10 cellular contexts compared by ENCODE assay signal in the genomic region with DNA sequence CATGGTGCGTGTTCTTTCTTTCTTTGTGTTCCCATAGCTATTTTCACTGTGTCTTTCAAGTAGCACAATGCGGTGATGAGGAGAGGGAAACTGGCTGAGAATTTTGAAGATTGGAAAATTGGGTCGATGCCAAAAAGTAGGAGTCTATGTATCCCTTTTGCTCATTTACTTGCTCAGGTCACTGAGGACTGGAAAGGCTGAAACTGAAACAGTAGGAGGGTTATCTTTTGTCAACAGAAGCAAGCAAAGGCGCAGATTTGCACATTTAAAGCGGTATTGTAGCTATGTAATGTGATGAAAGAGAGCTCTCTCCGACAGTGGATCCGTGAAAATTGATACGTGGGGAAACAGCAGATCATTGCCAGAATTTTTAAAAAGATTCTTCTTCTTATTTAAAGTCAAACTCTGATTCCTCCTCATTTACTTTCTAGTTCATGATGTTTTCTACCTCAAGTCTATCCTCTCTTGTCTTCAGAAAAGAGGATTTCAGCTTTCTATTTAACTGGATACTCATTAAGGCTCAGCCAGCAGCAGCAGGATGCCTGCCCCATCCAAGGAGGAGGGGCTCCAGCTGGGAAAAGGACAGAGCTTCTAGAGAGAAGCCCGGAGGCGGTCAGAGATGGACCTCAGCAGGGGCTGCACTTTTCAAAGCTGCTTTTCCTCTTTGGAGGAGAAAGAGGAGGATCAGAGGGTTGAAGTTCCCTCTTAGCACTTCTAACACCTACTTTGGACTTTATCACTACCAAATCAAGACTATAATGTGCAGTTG. TPM values are rescaled to one million over a fixed set of nuclear protein-coding genes. Genes with fewer than 3 reads are reported as not detected.
DNase-seq lines count a peak whose midpoint lies in the region; ATAC-seq and TF ChIP-seq lines count a peak whose summit lies in the region.
"Had no signal": no experiment of that assay in that cellular context is flagged by ENCODE, and none has a peak within 500 bp of the region (broad histone marks: within the 10 kb centered on the region; RNA-seq: fewer than 3 reads in every experiment).

No MANE protein-coding gene starts in this region.

- H3K9ac ChIP-seq in iPS-20b (ENCODE audit: low read depth, low read length) (peak overlapping the region; percentile 50; the same call in 1 of the 2 replicates), smooth muscle cell (ENCODE audit: low read depth) (no peak overlapping the region)

- H3K4me1 ChIP-seq in iPS-20b (ENCODE audit: insufficient read depth, low read length) = peaks cover 30% of the 10 kb centered on the region
- H3K4me1 ChIP-seq in smooth muscle cell (ENCODE audit: low read depth) = peaks cover 11% of the 10 kb centered on the region

- no peak overlapping the region for H3K4me3 Mint-ChIP-seq in immature natural killer cell
- H3K4me3 Mint-ChIP-seq: stimulated activated effector memory CD8-positive, alpha-beta T cell treated with anti-CD3 and anti-CD28 coated beads, Interleukin-12 subunit alpha, Interleukin-12 subunit beta, amount 100 ng/mL, for 72 hours had no signal

- no peak overlapping the region for H3K27ac Mint-ChIP-seq in immature natural killer cell
- H3K27ac Mint-ChIP-seq: stimulated activated effector memory CD8-positive, alpha-beta T cell treated with anti-CD3 and anti-CD28 coated beads, Interleukin-12 subunit alpha, Interleukin-12 subunit beta, amount 100 ng/mL, for 72 hours had no signal

- H3K4me2 ChIP-seq in smooth muscle cell = peak overlapping the region; percentile 80

- peak overlapping the region; percentile 56 for H2AFZ ChIP-seq in smooth muscle cell (ENCODE audit: low read depth)

- H3K4me1 Mint-ChIP-seq in immature natural killer cell = no peaks in the 10 kb centered on the region
- H3K4me1 Mint-ChIP-seq: stimulated activated effector memory CD8-positive, alpha-beta T cell treated with anti-CD3 and anti-CD28 coated beads, Interleukin-12 subunit alpha, Interleukin-12 subunit beta, amount 100 ng/mL, for 72 hours had no signal

- WGBS in smooth muscle cell (ENCODE audit: low lambda C conversion rate) = 6% methylated on average over 10 of the region's 10 CpGs

- no peaks in the 10 kb centered on the region for H3K36me3 ChIP-seq in iPS-20b (ENCODE audit: insufficient read depth, low read depth, low read length)
- H3K36me3 ChIP-seq in smooth muscle cell (ENCODE audit: low read depth) = no peaks in the 10 kb centered on the region

- TF ChIP-seq CTCF in smooth muscle cell (IDR thresholded peaks at IDR 0.05; ENCODE audit: borderline replicate concordance, insufficient read depth, poor library complexity, severe bottlenecking) = no peak

- H3F3A ChIP-seq in smooth muscle cell (ENCODE audit: low read depth) = no peaks in the 10 kb centered on the region

- ATAC-seq in HG03045 (IDR thresholded peaks at IDR 0.05; ENCODE audit: unreplicated experiment) (no peak), HG02981 (IDR thresholded peaks at IDR 0.05; ENCODE audit: unreplicated experiment) (no peak)
- ATAC-seq: stimulated activated effector memory CD8-positive, alpha-beta T cell treated with anti-CD3 and anti-CD28 coated beads, Interleukin-12 subunit alpha, Interleukin-12 subunit beta, amount 100 ng/mL, for 72 hours had no signal

- H3K9me3 ChIP-seq in iPS-20b (ENCODE audit: insufficient read depth, low read depth, low read length) (no peaks in the 10 kb centered on the region), smooth muscle cell (replicated peaks; ENCODE audit: low read depth) (no peaks in the 10 kb centered on the region)

- H3K27me3 Mint-ChIP-seq in immature natural killer cell (ENCODE audit: low read depth in 3 of 3) = peaks cover 0 to 6% (median 1%) of the 10 kb centered on the region in 3 donors

- H3K79me2 ChIP-seq in smooth muscle cell (ENCODE audit: low read depth) = no peaks in the 10 kb centered on the region

- DNase-seq in M059J (ENCODE audit: low read depth) = peak; percentile 44
- peak; percentile 54 for DNase-seq in astrocyte of the hippocampus (ENCODE audit: low read depth, low spot score)
- DNase-seq in smooth muscle cell (lab: John Stamatoyannopoulos, UW; ENCODE audit: unreplicated experiment) = no peak
- no peak for DNase-seq in immature natural killer cell
- no peak for DNase-seq in LoVo (ENCODE audit: low spot score)
- DNase-seq: activated naive CD4-positive, alpha-beta T cell treated with anti-CD3 and anti-CD28 coated beads, Interleukin-2, amount 50 U/mL, for 16 hours had no signal

- peak overlapping the region; percentile 57 for H3K4me3 ChIP-seq in iPS-20b (ENCODE audit: low read length)
- H3K4me3 ChIP-seq in smooth muscle cell = peak overlapping the region; percentile 34

- H3K27me3 ChIP-seq in iPS-20b (ENCODE audit: insufficient read depth, low read length) (no peaks in the 10 kb centered on the region), smooth muscle cell (ENCODE audit: low read depth) (no peaks in the 10 kb centered on the region)

- no peak overlapping the region for H3K27ac ChIP-seq in iPS-20b (ENCODE audit: low read length)
- H3K27ac ChIP-seq in smooth muscle cell (ENCODE audit: low read depth) = no peak overlapping the region

- H3K9me3 Mint-ChIP-seq in immature natural killer cell = peaks cover 0 to 3% (median 0%) of the 10 kb centered on the region in 6 donors

- peaks cover 0 to 14% (median 4%) of the 10 kb centered on the region in 3 donors for H3K36me3 Mint-ChIP-seq in immature natural killer cell
- H3K36me3 Mint-ChIP-seq: stimulated activated effector memory CD8-positive, alpha-beta T cell treated with anti-CD3 and anti-CD28 coated beads, Interleukin-12 subunit alpha, Interleukin-12 subunit beta, amount 100 ng/mL, for 72 hours had no signal

- H4K20me1 ChIP-seq in smooth muscle cell (ENCODE audit: low read depth) = no peaks in the 10 kb centered on the region

RNA-seq across cellular contexts. Expression of gene FYN, which starts 15.9 kb away (rescaled TPM):
- 37.7 and 63.4 TPM in 2 replicates for total RNA-seq in M059J (2014; rRNA removed; shearing (Covaris generic))
- 110 and 120 TPM in 2 replicates for total RNA-seq in smooth muscle cell
- polyA plus RNA-seq in smooth muscle cell (138 and 140 TPM in 2 replicates), immature natural killer cell (100 to 1,000 TPM; 358 to 488 (median 414) TPM)

Comparison
In these comparisons a context has a peak if more than half of its experiments do, and no peak if none do; other contexts are left out.
1. DNase-seq: peak in M059J (single experiment) and astrocyte of the hippocampus (single experiment); none in smooth muscle cell (single experiment), immature natural killer cell (0 of 3) and LoVo (single experiment).